22 cellular contexts compared by ENCODE assay signal in genomic region chr16:84027607-84028006, GRCh38. TPM values are rescaled to one million over a fixed set of nuclear protein-coding genes. Genes with fewer than 3 reads are reported as not detected.
"Had no signal": no experiment of that assay in that cellular context is flagged by ENCODE, and none has a peak within 500 bp of the region (broad histone marks: within the 10 kb centered on the region; RNA-seq: fewer than 3 reads in every experiment).

No MANE protein-coding gene starts in this region.

- H3K9me3 Mint-ChIP-seq: memory B cell had no signal

- FAIRE-seq: colon had no signal

- DNase-seq: activated CD4-positive, alpha-beta T cell treated with anti-CD3 and anti-CD28 coated beads for 1 hour; activated CD4-positive, alpha-beta T cell treated with anti-CD3 and anti-CD28 coated beads, Interleukin-2, amount 50 U/mL, for 4 hours; activated gamma-delta T cell; activated naive CD8-positive, alpha-beta T cell treated with anti-CD3 and anti-CD28 coated beads for 36 hours; amniotic stem cell; foreskin keratinocyte; mucosa of descending colon; naive B cell; ovary; stimulated activated CD4-positive, alpha-beta T cell treated with anti-CD3 and anti-CD28 coated beads, Interleukin-4, amount 100 ng/mL, for 4 hours; SW 1271; T-helper 2 cell had no signal

- H3K36me3 Mint-ChIP-seq: memory B cell; naive B cell; stimulated activated memory B cell treated with anti-CD40 and anti-IgM and Interleukin-4, amounts not matched to agents 10 μg/mL and 1 μg/mL and 100 μg/mL, for 72 hours had no signal

- H3K4me3 Mint-ChIP-seq: activated naive CD8-positive, alpha-beta T cell treated with anti-CD3 and anti-CD28 coated beads for 36 hours; memory B cell; naive B cell; stimulated activated memory B cell treated with anti-CD40 and anti-IgM and Interleukin-4, amounts not matched to agents 10 μg/mL and 1 μg/mL and 100 μg/mL, for 72 hours had no signal

- ATAC-seq: foreskin keratinocyte; mucosa of descending colon; sciatic nerve; stimulated activated memory B cell treated with anti-CD40 and anti-IgM and Interleukin-4, amounts not matched to agents 10 μg/mL and 1 μg/mL and 100 μg/mL, for 72 hours had no signal

- H3K27ac Mint-ChIP-seq: activated naive CD8-positive, alpha-beta T cell treated with anti-CD3 and anti-CD28 coated beads for 36 hours; memory B cell; naive B cell; stimulated activated memory B cell treated with anti-CD40 and anti-IgM and Interleukin-4, amounts not matched to agents 10 μg/mL and 1 μg/mL and 100 μg/mL, for 72 hours had no signal

RNA-seq across cellular contexts. Expression of gene SLC38A8, which starts 15.0 kb away (rescaled TPM):
- total RNA-seq: activated naive CD8-positive, alpha-beta T cell treated with anti-CD3 and anti-CD28 coated beads for 36 hours; cardiac septum; epithelial cell of proximal tubule; fibroblast of lung; foreskin keratinocyte; kidney epithelial cell; mucosa of descending colon; sciatic nerve; smooth muscle cell; ureter had no signal
- polyA plus RNA-seq: fibroblast of lung, foreskin keratinocyte, smooth muscle cell had no signal

RNA-seq across cellular contexts. Expression of gene NECAB2, which starts 59.6 kb away (rescaled TPM):
- total RNA-seq: activated naive CD8-positive, alpha-beta T cell treated with anti-CD3 and anti-CD28 coated beads for 36 hours; epithelial cell of proximal tubule; foreskin keratinocyte; kidney epithelial cell; ureter had no signal
- polyA plus RNA-seq: foreskin keratinocyte had no signal
